1 cellular context compared by ENCODE assay signal in the genomic region with DNA sequence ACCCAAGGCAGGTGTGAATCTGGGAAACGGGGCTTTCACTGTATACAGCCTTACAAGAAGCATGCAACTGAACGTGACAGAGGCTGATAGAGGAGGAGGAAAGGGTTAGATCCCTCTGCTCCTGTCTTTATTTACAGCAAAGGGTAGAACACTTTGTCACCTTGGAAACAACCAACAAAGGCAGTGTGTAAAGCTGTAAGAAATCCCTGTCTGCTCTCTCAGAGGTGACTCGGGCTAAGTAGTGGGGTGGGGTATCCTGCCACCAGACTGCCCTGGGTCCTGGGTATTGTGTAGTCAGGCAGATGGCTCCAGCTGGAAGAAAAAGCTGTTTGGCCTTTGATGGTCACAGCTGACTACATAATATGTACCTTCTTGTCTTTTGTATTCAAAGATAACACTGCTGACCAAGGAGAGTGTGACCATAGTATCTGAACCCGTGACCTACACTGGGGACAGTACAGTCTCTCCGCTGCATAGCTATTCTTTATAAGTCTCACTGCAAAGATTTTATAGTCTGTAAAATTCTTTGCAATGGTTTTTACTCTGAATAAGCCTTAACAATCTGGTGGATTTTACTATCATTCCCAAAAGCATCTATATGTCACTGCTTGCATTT.
TF ChIP-seq lines count a peak whose summit lies in the region.

No MANE protein-coding gene starts in this region.

TF ChIP-seq in SK-N-SH treated with all-trans-retinoic acid at 6 μM for 48 hours, 23 proteins besides CTCF, POLR2A, EP300 and RAD21 (continued from another document):
- no peak for TF ChIP-seq PPARA (CRISPR knock-in tag; IDR thresholded peaks at IDR 0.05; ENCODE audit: borderline replicate concordance)
- no peak for TF ChIP-seq BACH2 (CRISPR knock-in tag; IDR thresholded peaks at IDR 0.05; ENCODE audit: borderline replicate concordance)
- no peak for TF ChIP-seq ZNF8 (CRISPR knock-in tag; IDR thresholded peaks at IDR 0.05)
- TF ChIP-seq TCF4 (CRISPR knock-in tag; IDR thresholded peaks at IDR 0.05; ENCODE audit: borderline replicate concordance): no peak
- no peak for TF ChIP-seq RARB (CRISPR knock-in tag; IDR thresholded peaks at IDR 0.05)
- TF ChIP-seq, protein P1, sequence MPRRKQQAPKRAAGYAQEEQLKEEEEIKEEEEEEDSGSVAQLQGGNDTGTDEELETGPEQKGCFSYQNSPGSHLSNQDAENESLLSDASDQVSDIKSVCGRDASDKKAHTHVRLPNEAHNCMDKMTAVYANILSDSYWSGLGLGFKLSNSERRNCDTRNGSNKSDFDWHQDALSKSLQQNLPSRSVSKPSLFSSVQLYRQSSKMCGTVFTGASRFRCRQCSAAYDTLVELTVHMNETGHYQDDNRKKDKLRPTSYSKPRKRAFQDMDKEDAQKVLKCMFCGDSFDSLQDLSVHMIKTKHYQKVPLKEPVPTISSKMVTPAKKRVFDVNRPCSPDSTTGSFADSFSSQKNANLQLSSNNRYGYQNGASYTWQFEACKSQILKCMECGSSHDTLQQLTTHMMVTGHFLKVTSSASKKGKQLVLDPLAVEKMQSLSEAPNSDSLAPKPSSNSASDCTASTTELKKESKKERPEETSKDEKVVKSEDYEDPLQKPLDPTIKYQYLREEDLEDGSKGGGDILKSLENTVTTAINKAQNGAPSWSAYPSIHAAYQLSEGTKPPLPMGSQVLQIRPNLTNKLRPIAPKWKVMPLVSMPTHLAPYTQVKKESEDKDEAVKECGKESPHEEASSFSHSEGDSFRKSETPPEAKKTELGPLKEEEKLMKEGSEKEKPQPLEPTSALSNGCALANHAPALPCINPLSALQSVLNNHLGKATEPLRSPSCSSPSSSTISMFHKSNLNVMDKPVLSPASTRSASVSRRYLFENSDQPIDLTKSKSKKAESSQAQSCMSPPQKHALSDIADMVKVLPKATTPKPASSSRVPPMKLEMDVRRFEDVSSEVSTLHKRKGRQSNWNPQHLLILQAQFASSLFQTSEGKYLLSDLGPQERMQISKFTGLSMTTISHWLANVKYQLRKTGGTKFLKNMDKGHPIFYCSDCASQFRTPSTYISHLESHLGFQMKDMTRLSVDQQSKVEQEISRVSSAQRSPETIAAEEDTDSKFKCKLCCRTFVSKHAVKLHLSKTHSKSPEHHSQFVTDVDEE (CRISPR knock-in tag; IDR thresholded peaks at IDR 0.05): no peak
- TF ChIP-seq ZC3H10 (CRISPR knock-in tag; IDR thresholded peaks at IDR 0.05): no peak
- no peak for TF ChIP-seq ARNTL (CRISPR knock-in tag; IDR thresholded peaks at IDR 0.05; ENCODE audit: borderline replicate concordance, low read depth)
- no peak for TF ChIP-seq GLIS3 (CRISPR knock-in tag; IDR thresholded peaks at IDR 0.05)
